1 cellular context compared by ENCODE assay signal in genomic region chr10:49398000-49398861, GRCh38.
TF ChIP-seq lines count a peak whose summit lies in the region.

No MANE protein-coding gene starts in this region.

TF ChIP-seq in HepG2, 621 proteins besides CTCF, POLR2A, EP300 and RAD21 (continued from another document and continues in another):
- no peak for TF ChIP-seq SP1 (IDR thresholded peaks at IDR 0.05)
- TF ChIP-seq SP1 (CRISPR knock-in tag; IDR thresholded peaks at IDR 0.05), result no peak
- peak; percentile 91 for TF ChIP-seq MIER2 (CRISPR knock-in tag; IDR thresholded peaks at IDR 0.05)
- TF ChIP-seq SKI (IDR thresholded peaks at IDR 0.05; ENCODE audit: partially characterized antibody), result no peak
- no peak for TF ChIP-seq KLF15 (CRISPR knock-in tag; IDR thresholded peaks at IDR 0.05; ENCODE audit: borderline replicate concordance)
- TF ChIP-seq CHCHD3 (CRISPR knock-in tag; IDR thresholded peaks at IDR 0.05), result no peak
- no peak for TF ChIP-seq IRF2 (CRISPR knock-in tag; IDR thresholded peaks at IDR 0.05)
- no peak for TF ChIP-seq RNF2 (conservative IDR thresholded peaks at IDR 0.05; ENCODE audit: low read depth)
- TF ChIP-seq, protein P1, sequence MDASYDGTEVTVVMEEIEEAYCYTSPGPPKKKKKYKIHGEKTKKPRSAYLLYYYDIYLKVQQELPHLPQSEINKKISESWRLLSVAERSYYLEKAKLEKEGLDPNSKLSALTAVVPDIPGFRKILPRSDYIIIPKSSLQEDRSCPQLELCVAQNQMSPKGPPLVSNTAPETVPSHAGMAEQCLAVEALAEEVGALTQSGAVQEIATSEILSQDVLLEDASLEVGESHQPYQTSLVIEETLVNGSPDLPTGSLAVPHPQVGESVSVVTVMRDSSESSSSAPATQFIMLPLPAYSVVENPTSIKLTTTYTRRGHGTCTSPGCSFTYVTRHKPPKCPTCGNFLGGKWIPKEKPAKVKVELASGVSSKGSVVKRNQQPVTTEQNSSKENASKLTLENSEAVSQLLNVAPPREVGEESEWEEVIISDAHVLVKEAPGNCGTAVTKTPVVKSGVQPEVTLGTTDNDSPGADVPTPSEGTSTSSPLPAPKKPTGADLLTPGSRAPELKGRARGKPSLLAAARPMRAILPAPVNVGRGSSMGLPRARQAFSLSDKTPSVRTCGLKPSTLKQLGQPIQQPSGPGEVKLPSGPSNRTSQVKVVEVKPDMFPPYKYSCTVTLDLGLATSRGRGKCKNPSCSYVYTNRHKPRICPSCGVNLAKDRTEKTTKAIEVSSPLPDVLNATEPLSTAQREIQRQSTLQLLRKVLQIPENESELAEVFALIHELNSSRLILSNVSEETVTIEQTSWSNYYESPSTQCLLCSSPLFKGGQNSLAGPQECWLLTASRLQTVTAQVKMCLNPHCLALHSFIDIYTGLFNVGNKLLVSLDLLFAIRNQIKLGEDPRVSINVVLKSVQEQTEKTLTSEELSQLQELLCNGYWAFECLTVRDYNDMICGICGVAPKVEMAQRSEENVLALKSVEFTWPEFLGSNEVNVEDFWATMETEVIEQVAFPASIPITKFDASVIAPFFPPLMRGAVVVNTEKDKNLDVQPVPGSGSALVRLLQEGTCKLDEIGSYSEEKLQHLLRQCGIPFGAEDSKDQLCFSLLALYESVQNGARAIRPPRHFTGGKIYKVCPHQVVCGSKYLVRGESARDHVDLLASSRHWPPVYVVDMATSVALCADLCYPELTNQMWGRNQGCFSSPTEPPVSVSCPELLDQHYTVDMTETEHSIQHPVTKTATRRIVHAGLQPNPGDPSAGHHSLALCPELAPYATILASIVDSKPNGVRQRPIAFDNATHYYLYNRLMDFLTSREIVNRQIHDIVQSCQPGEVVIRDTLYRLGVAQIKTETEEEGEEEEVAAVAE (CRISPR knock-in tag; IDR thresholded peaks at IDR 0.05; ENCODE audit: borderline replicate concordance), result no peak
- 0 out of 2 replicates have a peak, but pooled peaks have one; percentile 35 for TF ChIP-seq SALL1 (CRISPR knock-in tag; IDR thresholded peaks at IDR 0.05)
- no peak for TF ChIP-seq ZNF562 (CRISPR knock-in tag; IDR thresholded peaks at IDR 0.05; ENCODE audit: borderline replicate concordance)
- no peak for TF ChIP-seq KAT7 (CRISPR knock-in tag; IDR thresholded peaks at IDR 0.05; ENCODE audit: borderline replicate concordance)
- TF ChIP-seq ZKSCAN1 (IDR thresholded peaks at IDR 0.05; ENCODE audit: low read length), result no peak
- TF ChIP-seq, protein P2, sequence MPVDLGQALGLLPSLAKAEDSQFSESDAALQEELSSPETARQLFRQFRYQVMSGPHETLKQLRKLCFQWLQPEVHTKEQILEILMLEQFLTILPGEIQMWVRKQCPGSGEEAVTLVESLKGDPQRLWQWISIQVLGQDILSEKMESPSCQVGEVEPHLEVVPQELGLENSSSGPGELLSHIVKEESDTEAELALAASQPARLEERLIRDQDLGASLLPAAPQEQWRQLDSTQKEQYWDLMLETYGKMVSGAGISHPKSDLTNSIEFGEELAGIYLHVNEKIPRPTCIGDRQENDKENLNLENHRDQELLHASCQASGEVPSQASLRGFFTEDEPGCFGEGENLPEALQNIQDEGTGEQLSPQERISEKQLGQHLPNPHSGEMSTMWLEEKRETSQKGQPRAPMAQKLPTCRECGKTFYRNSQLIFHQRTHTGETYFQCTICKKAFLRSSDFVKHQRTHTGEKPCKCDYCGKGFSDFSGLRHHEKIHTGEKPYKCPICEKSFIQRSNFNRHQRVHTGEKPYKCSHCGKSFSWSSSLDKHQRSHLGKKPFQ (CRISPR knock-in tag; IDR thresholded peaks at IDR 0.05; ENCODE audit: insufficient replicate concordance), result no peak
- TF ChIP-seq, protein P3, sequence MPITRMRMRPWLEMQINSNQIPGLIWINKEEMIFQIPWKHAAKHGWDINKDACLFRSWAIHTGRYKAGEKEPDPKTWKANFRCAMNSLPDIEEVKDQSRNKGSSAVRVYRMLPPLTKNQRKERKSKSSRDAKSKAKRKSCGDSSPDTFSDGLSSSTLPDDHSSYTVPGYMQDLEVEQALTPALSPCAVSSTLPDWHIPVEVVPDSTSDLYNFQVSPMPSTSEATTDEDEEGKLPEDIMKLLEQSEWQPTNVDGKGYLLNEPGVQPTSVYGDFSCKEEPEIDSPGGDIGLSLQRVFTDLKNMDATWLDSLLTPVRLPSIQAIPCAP (CRISPR knock-in tag; IDR thresholded peaks at IDR 0.05; ENCODE audit: low read depth), result no peak
- TF ChIP-seq ZNF17 (CRISPR knock-in tag; IDR thresholded peaks at IDR 0.05), result no peak
- TF ChIP-seq, protein P4, sequence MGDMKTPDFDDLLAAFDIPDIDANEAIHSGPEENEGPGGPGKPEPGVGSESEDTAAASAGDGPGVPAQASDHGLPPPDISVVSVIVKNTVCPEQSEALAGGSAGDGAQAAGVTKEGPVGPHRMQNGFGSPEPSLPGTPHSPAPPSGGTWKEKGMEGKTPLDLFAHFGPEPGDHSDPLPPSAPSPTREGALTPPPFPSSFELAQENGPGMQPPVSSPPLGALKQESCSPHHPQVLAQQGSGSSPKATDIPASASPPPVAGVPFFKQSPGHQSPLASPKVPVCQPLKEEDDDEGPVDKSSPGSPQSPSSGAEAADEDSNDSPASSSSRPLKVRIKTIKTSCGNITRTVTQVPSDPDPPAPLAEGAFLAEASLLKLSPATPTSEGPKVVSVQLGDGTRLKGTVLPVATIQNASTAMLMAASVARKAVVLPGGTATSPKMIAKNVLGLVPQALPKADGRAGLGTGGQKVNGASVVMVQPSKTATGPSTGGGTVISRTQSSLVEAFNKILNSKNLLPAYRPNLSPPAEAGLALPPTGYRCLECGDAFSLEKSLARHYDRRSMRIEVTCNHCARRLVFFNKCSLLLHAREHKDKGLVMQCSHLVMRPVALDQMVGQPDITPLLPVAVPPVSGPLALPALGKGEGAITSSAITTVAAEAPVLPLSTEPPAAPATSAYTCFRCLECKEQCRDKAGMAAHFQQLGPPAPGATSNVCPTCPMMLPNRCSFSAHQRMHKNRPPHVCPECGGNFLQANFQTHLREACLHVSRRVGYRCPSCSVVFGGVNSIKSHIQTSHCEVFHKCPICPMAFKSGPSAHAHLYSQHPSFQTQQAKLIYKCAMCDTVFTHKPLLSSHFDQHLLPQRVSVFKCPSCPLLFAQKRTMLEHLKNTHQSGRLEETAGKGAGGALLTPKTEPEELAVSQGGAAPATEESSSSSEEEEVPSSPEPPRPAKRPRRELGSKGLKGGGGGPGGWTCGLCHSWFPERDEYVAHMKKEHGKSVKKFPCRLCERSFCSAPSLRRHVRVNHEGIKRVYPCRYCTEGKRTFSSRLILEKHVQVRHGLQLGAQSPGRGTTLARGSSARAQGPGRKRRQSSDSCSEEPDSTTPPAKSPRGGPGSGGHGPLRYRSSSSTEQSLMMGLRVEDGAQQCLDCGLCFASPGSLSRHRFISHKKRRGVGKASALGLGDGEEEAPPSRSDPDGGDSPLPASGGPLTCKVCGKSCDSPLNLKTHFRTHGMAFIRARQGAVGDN (CRISPR knock-in tag; IDR thresholded peaks at IDR 0.05), result peak; percentile 28; the same call in 1 of the 2 replicates
- no peak for TF ChIP-seq ZNF850 (CRISPR knock-in tag; conservative IDR thresholded peaks at IDR 0.05)
- TF ChIP-seq ATF6 (CRISPR knock-in tag; conservative IDR thresholded peaks at IDR 0.05), result no peak
- TF ChIP-seq CSRNP2 (CRISPR knock-in tag; conservative IDR thresholded peaks at IDR 0.05; ENCODE audit: low read depth), result no peak
- TF ChIP-seq PHF8 (CRISPR knock-in tag; IDR thresholded peaks at IDR 0.05), result no peak
- no peak for TF ChIP-seq ZNF503 (CRISPR knock-in tag; IDR thresholded peaks at IDR 0.05)
- no peak for TF ChIP-seq SP2 (CRISPR knock-in tag; IDR thresholded peaks at IDR 0.05)
- TF ChIP-seq SMAD9 (CRISPR knock-in tag; IDR thresholded peaks at IDR 0.05), result no peak
- TF ChIP-seq, protein P5, sequence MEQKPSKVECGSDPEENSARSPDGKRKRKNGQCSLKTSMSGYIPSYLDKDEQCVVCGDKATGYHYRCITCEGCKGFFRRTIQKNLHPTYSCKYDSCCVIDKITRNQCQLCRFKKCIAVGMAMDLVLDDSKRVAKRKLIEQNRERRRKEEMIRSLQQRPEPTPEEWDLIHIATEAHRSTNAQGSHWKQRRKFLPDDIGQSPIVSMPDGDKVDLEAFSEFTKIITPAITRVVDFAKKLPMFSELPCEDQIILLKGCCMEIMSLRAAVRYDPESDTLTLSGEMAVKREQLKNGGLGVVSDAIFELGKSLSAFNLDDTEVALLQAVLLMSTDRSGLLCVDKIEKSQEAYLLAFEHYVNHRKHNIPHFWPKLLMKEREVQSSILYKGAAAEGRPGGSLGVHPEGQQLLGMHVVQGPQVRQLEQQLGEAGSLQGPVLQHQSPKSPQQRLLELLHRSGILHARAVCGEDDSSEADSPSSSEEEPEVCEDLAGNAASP (CRISPR knock-in tag; IDR thresholded peaks at IDR 0.05; ENCODE audit: borderline replicate concordance), result no peak
- TF ChIP-seq NR2C2 (CRISPR knock-in tag; IDR thresholded peaks at IDR 0.05; ENCODE audit: borderline replicate concordance), result no peak
- no peak for TF ChIP-seq MEF2D (CRISPR knock-in tag; IDR thresholded peaks at IDR 0.05)
- TF ChIP-seq BCL6 (CRISPR knock-in tag; IDR thresholded peaks at IDR 0.05), result no peak
- no peak for TF ChIP-seq TARDBP (CRISPR knock-in tag; IDR thresholded peaks at IDR 0.05)
- no peak for TF ChIP-seq ZNF138 (CRISPR knock-in tag; IDR thresholded peaks at IDR 0.05; ENCODE audit: low read depth)
- TF ChIP-seq ZNF24 (IDR thresholded peaks at IDR 0.05), result no peak
- TF ChIP-seq, protein P6, sequence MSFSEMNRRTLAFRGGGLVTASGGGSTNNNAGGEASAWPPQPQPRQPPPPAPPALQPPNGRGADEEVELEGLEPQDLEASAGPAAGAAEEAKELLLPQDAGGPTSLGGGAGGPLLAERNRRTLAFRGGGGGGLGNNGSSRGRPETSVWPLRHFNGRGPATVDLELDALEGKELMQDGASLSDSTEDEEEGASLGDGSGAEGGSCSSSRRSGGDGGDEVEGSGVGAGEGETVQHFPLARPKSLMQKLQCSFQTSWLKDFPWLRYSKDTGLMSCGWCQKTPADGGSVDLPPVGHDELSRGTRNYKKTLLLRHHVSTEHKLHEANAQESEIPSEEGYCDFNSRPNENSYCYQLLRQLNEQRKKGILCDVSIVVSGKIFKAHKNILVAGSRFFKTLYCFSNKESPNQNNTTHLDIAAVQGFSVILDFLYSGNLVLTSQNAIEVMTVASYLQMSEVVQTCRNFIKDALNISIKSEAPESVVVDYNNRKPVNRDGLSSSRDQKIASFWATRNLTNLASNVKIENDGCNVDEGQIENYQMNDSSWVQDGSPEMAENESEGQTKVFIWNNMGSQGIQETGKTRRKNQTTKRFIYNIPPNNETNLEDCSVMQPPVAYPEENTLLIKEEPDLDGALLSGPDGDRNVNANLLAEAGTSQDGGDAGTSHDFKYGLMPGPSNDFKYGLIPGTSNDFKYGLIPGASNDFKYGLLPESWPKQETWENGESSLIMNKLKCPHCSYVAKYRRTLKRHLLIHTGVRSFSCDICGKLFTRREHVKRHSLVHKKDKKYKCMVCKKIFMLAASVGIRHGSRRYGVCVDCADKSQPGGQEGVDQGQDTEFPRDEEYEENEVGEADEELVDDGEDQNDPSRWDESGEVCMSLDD (CRISPR knock-in tag; IDR thresholded peaks at IDR 0.05; ENCODE audit: borderline replicate concordance), result 0 out of 2 replicates have a peak, but pooled peaks have one; percentile 37
- TF ChIP-seq SSRP1 (CRISPR knock-in tag; IDR thresholded peaks at IDR 0.05), result no peak
- no peak for TF ChIP-seq JUN (CRISPR knock-in tag; IDR thresholded peaks at IDR 0.05)
- TF ChIP-seq PAF1 (CRISPR knock-in tag; IDR thresholded peaks at IDR 0.05), result no peak
- TF ChIP-seq CBX2 (IDR thresholded peaks at IDR 0.05; ENCODE audit: low read depth, low read length), result peak; percentile 82; the same call in 1 of the 2 replicates
- TF ChIP-seq CBX2 (CRISPR knock-in tag; IDR thresholded peaks at IDR 0.05; ENCODE audit: low read depth), result no peak
- TF ChIP-seq ZNF7 (CRISPR knock-in tag; IDR thresholded peaks at IDR 0.05), result no peak
- TF ChIP-seq POLR2G (IDR thresholded peaks at IDR 0.05; ENCODE audit: low read depth, low read length), result no peak
- TF ChIP-seq PHF21A (CRISPR knock-in tag; IDR thresholded peaks at IDR 0.05), result no peak
- TF ChIP-seq, protein P7, sequence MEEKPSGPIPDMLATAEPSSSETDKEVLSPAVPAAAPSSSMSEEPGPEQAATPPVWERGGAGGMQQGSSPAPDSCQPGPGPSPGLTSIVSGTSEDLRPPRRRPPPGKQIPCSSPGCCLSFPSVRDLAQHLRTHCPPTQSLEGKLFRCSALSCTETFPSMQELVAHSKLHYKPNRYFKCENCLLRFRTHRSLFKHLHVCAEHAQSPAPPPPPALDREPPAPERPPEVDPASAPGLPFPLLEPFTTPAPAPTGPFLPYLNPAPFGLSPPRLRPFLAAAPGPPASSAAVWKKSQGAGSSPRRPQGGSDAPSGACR (CRISPR knock-in tag; IDR thresholded peaks at IDR 0.05), result no peak
- TF ChIP-seq YEATS4 (CRISPR knock-in tag; IDR thresholded peaks at IDR 0.05; ENCODE audit: borderline replicate concordance), result no peak
- no peak for TF ChIP-seq RBAK (CRISPR knock-in tag; IDR thresholded peaks at IDR 0.05)
